9 cellular contexts compared by ENCODE assay signal in genomic region chr6:2688416-2689064, GRCh38.
DNase-seq lines count a peak whose midpoint lies in the region; ATAC-seq and TF ChIP-seq lines count a peak whose summit lies in the region.
"Had no signal": no experiment of that assay in that cellular context is flagged by ENCODE, and none has a peak within 500 bp of the region (broad histone marks: within the 10 kb centered on the region; RNA-seq: fewer than 3 reads in every experiment).

No MANE protein-coding gene starts in this region.

- H3K4me3 ChIP-seq in adipocyte (ENCODE audit: low read length), result no peak overlapping the region
- no peak overlapping the region for H3K4me3 ChIP-seq in tibial artery

- H3K9me3 ChIP-seq in adipocyte (ENCODE audit: control insufficient read depth, low read length), result no peaks in the 10 kb centered on the region
- no peaks in the 10 kb centered on the region for H3K9me3 ChIP-seq in tibial artery

- H3K4me1 ChIP-seq in adipocyte (ENCODE audit: control insufficient read depth, insufficient read depth, low read length) (peaks cover 12% of the 10 kb centered on the region), tibial artery (no peaks in the 10 kb centered on the region)

- no peak for TF ChIP-seq CTCF in tibial artery (IDR thresholded peaks at IDR 0.05)

- DNase-seq in COLO829 (ENCODE audit: low spot score), result peak; percentile 95
- peak; percentile 69 for DNase-seq in HS-5 (ENCODE audit: low read depth)
- peak; percentile 77 for DNase-seq in adipocyte (ENCODE audit: low read depth)
- DNase-seq in kidney tubule cell (ENCODE audit: low spot score), result peak; percentile 89
- no peak for DNase-seq in NCI-H1048 (lab: John Stamatoyannopoulos, UW)
- DNase-seq in tibial artery, result no peak
- DNase-seq: NCI-H187 had no signal

- no peak overlapping the region for H3K9ac ChIP-seq in adipocyte (ENCODE audit: low read length)

- H3K27ac ChIP-seq in tibial artery, result no peak overlapping the region

- ATAC-seq in HG03039 (IDR thresholded peaks at IDR 0.05; ENCODE audit: unreplicated experiment), result no peak
- no peak for ATAC-seq in HG02970 (IDR thresholded peaks at IDR 0.05; ENCODE audit: low FRiP score, unreplicated experiment)

- H3K27me3 ChIP-seq in adipocyte (replicated peaks; ENCODE audit: control insufficient read depth, insufficient read depth, low read length) (no peaks in the 10 kb centered on the region), tibial artery (no peaks in the 10 kb centered on the region)

- intact Hi-C loops in tibial artery (cut with DNase I; ENCODE audit: low total_unique reads), result no loop called here

- H3K36me3 ChIP-seq in adipocyte (ENCODE audit: control insufficient read depth, insufficient read depth, low read length, severe bottlenecking) (no peaks in the 10 kb centered on the region), tibial artery (no peaks in the 10 kb centered on the region)

Comparison
In these comparisons a context has a peak if more than half of its experiments do, and no peak if none do; other contexts are left out.
1. DNase-seq: peak in COLO829 (single experiment), HS-5 (single experiment), adipocyte (single experiment) and kidney tubule cell (single experiment); none in NCI-H1048 (single experiment) and tibial artery (0 of 2).